31 cellular contexts compared by ENCODE assay signal in genomic region chr5:180521101-180521500, GRCh38. TPM values are rescaled to one million over a fixed set of nuclear protein-coding genes. Genes with fewer than 3 reads are reported as not detected.
DNase-seq lines count a peak whose midpoint lies in the region; ATAC-seq and TF ChIP-seq lines count a peak whose summit lies in the region.
"Had no signal": no experiment of that assay in that cellular context is flagged by ENCODE, and none has a peak within 500 bp of the region (broad histone marks: within the 10 kb centered on the region; RNA-seq: fewer than 3 reads in every experiment).

No MANE protein-coding gene starts in this region.

- H3K79me2 ChIP-seq in H9 (ENCODE audit: insufficient read depth, low read length) (peaks cover 56% of the 10 kb centered on the region; the same call in 1 of the 2 replicates), PC-3 (ENCODE audit: low read length) (peaks cover 98% of the 10 kb centered on the region)

- H3K4me2 ChIP-seq in H9 (ENCODE audit: insufficient read depth, insufficient read length, low read length) (no peak overlapping the region), PC-3 (ENCODE audit: low read length) (no peak overlapping the region)

- H3K18ac ChIP-seq in H9 (ENCODE audit: insufficient read length, low read depth, low read length), result no peak overlapping the region

- H3K9me2 ChIP-seq in PC-3 (replicated peaks; ENCODE audit: low read length), result no peaks in the 10 kb centered on the region

- H3K4ac ChIP-seq in H9 (ENCODE audit: low read depth, low read length), result no peak overlapping the region

- H2AK5ac ChIP-seq in H9 (ENCODE audit: insufficient read length, low read length), result no peak overlapping the region

- WGBS in H9 (ENCODE audit: extremely low coverage, insufficient read length, low lambda C conversion rate), result no CpG with 5 or more reads among the region's 3 CpGs

- no TSS peak for BruUV-seq in PC-3 (replicated peaks; lab: Mats Ljungman, UMichigan)

- no peak overlapping the region for H3K56ac ChIP-seq in H9 (ENCODE audit: insufficient read length, low read depth, low read length)

- no peaks in the 10 kb centered on the region for H3K9me3 Mint-ChIP-seq in H9
- H3K9me3 Mint-ChIP-seq in glutamatergic neuron (ENCODE audit: unreplicated experiment), result no peaks in the 10 kb centered on the region
- H3K9me3 Mint-ChIP-seq: activated T-helper 2 cell treated with anti-CD3 and anti-CD28 coated beads, Interferon-gamma antibody, Interleukin-2, Interleukin-4, amounts not matched to agents 10 μg/mL and 5 μg/mL and 100 μg/mL, durations not matched to agents 14 hours and 24 hours and 36 hours; natural killer cell treated with Interleukin-12 subunit alpha and Interleukin-12 subunit beta and Interleukin-15 and Interleukin-18, amount 100 ng/mL, for 72 hours; stimulated activated effector memory CD8-positive, alpha-beta T cell treated with anti-CD3 and anti-CD28 coated beads, Interleukin-12 subunit alpha, Interleukin-12 subunit beta, amount 100 ng/mL, for 72 hours had no signal

- POLR2A ChIA-PET in PC-3 (lab: Charles Lee; ENCODE audit: unreplicated experiment), result no interaction called here

- ATAC-seq in PC-3, result peak; percentile 71
- peak; percentile 52 for ATAC-seq in esophagus mucosa
- ATAC-seq: left colon; natural killer cell treated with Interleukin-12 subunit alpha and Interleukin-12 subunit beta and Interleukin-15 and Interleukin-18, amount 100 ng/mL, for 72 hours; stimulated activated effector memory CD8-positive, alpha-beta T cell treated with anti-CD3 and anti-CD28 coated beads, Interleukin-12 subunit alpha, Interleukin-12 subunit beta, amount 100 ng/mL, for 72 hours had no signal

- no peak overlapping the region for H3K4me3 ChIP-seq in PC-3 (ENCODE audit: low read length)
- no peak overlapping the region for H3K4me3 ChIP-seq in colonic mucosa
- H3K4me3 ChIP-seq: SJCRH30, transverse colon had no signal

- peaks cover 5% of the 10 kb centered on the region for H3K79me1 ChIP-seq in H9 (ENCODE audit: insufficient read depth, low read depth, low read length, poor library complexity, severe bottlenecking)

- H4K5ac ChIP-seq in H9 (ENCODE audit: insufficient read length, low read depth, low read length), result no peak overlapping the region

- H4K91ac ChIP-seq in H9 (ENCODE audit: insufficient read length, low read depth, low read length), result no peak overlapping the region

- H3K36me3 ChIP-seq in PC-3 (ENCODE audit: low read depth, low read length) (no peaks in the 10 kb centered on the region), colonic mucosa (no peaks in the 10 kb centered on the region)
- H3K36me3 ChIP-seq: brain microvascular endothelial cell, transverse colon had no signal

- H3T11ph ChIP-seq in H9 (ENCODE audit: low read length), result no peak overlapping the region

- H2AFZ ChIP-seq in H9 (ENCODE audit: low read length) (no peak overlapping the region), PC-3 (ENCODE audit: low read length) (no peak overlapping the region)

- H3K14ac ChIP-seq in H9 (ENCODE audit: insufficient read depth, low read length), result no peak overlapping the region

- H3K27ac ChIP-seq in H9 (ENCODE audit: insufficient read length, low read depth, low read length) (no peak overlapping the region), PC-3 (ENCODE audit: low read length) (no peak overlapping the region), colonic mucosa (no peak overlapping the region)
- H3K27ac ChIP-seq: brain microvascular endothelial cell, SJCRH30, transverse colon, VCaP had no signal

- no peaks in the 10 kb centered on the region for H3K27me3 ChIP-seq in H9 (ENCODE audit: insufficient read depth, low read length)
- no peaks in the 10 kb centered on the region for H3K27me3 ChIP-seq in PC-3 (ENCODE audit: low read length)
- H3K27me3 ChIP-seq in colonic mucosa, result no peaks in the 10 kb centered on the region
- H3K27me3 ChIP-seq: brain microvascular endothelial cell, SJCRH30, transverse colon had no signal

- no peak overlapping the region for H2BK15ac ChIP-seq in H9 (ENCODE audit: low read depth, low read length)

- DNase-seq in H9 (no peak), PC-3 (peak; percentile 14), putamen (ENCODE audit: low spot score) (peak; percentile 9), colonic mucosa (no peak), glutamatergic neuron (no peak), NCI-H526 treated with DMSO at 0.1 percent for 48 hours (lab: John Stamatoyannopoulos, UW) (no peak)
- DNase-seq: activated CD4-positive, alpha-beta T cell treated with anti-CD3 and anti-CD28 coated beads for 48 hours; activated CD8-positive, alpha-beta memory T cell treated with anti-CD3 and anti-CD28 coated beads for 24 hours; activated naive CD4-positive, alpha-beta T cell treated with anti-CD3 and anti-CD28 coated beads, Interleukin-2, amount 50 U/mL, for 16 hours; activated T-cell treated with anti-CD3 and anti-CD28 coated beads for 4 hours; amniotic stem cell; brain microvascular endothelial cell; C1 segment of cervical spinal cord; erythroblast; foreskin fibroblast; GOT3; Karpas-422; left colon; NCI-H1436 treated with DMSO at 0.1 percent for 48 hours; NCI-H2107; NCI-H446; NCI-H82; SJCRH30; SW 1271; T-helper 9 cell; transverse colon had no signal

- H3K9ac ChIP-seq in H9 (ENCODE audit: extremely low read depth, insufficient read length, low read length), result no peak overlapping the region
- H3K9ac ChIP-seq in PC-3 (ENCODE audit: low read length), result no peak overlapping the region
- no peak overlapping the region for H3K9ac ChIP-seq in colonic mucosa (ENCODE audit: low read depth in 2 of 2, low read length in 2 of 2)

- no peaks in the 10 kb centered on the region for H3K23me2 ChIP-seq in H9 (ENCODE audit: insufficient read length, low read depth, low read length, poor library complexity, severe bottlenecking)

- no peak overlapping the region for H2BK5ac ChIP-seq in H9 (ENCODE audit: insufficient read length, low read length)

- H3K9me3 ChIP-seq in H9 (ENCODE audit: control insufficient read depth, low read depth, low read length) (no peaks in the 10 kb centered on the region), PC-3 (ENCODE audit: low read length) (no peaks in the 10 kb centered on the region), colonic mucosa (no peaks in the 10 kb centered on the region)
- H3K9me3 ChIP-seq: transverse colon had no signal

- H3K36me3 Mint-ChIP-seq in H9 (ENCODE audit: insufficient read depth in 1 of 3, low read depth in 3 of 3) (peaks cover 0 to under 1% (median 0%) of the 10 kb centered on the region in 3 experiments; a peak in 3 of 7 replicates), glutamatergic neuron (ENCODE audit: unreplicated experiment) (no peaks in the 10 kb centered on the region)
- H3K36me3 Mint-ChIP-seq: natural killer cell treated with Interleukin-12 subunit alpha and Interleukin-12 subunit beta and Interleukin-15 and Interleukin-18, amount 100 ng/mL, for 72 hours had no signal

- peaks cover 2% of the 10 kb centered on the region; the same call in 1 of the 2 replicates for H3K4me1 ChIP-seq in H9 (ENCODE audit: insufficient read depth, low read length)
- peaks cover 6% of the 10 kb centered on the region for H3K4me1 ChIP-seq in PC-3 (ENCODE audit: insufficient read depth, low read length)
- no peaks in the 10 kb centered on the region for H3K4me1 ChIP-seq in colonic mucosa

- no peaks in the 10 kb centered on the region for H3K27me3 Mint-ChIP-seq in H9 (ENCODE audit: low read depth)
- peaks cover 5% of the 10 kb centered on the region for H3K27me3 Mint-ChIP-seq in glutamatergic neuron (ENCODE audit: unreplicated experiment)
- H3K27me3 Mint-ChIP-seq: natural killer cell treated with Interleukin-12 subunit alpha and Interleukin-12 subunit beta and Interleukin-15 and Interleukin-18, amount 100 ng/mL, for 72 hours had no signal

- H4K8ac ChIP-seq in H9 (replicated peaks; ENCODE audit: insufficient read length, low read depth, low read length), result no peak overlapping the region

- H3F3A ChIP-seq in PC-3 (ENCODE audit: low read length, unreplicated experiment), result no peaks in the 10 kb centered on the region

- CTCF ChIA-PET in PC-3 (lab: Charles Lee), result no interaction called here

- H4K20me1 ChIP-seq in H9 (ENCODE audit: control insufficient read depth, insufficient read depth, insufficient read length) (no peaks in the 10 kb centered on the region), PC-3 (ENCODE audit: low read length) (peaks cover 5% of the 10 kb centered on the region; the same call in 1 of the 2 replicates)

- no peak overlapping the region for H2BK20ac ChIP-seq in H9 (ENCODE audit: low read depth, low read length, poor library complexity, severe bottlenecking)

- intact Hi-C loops in PC-3 (cut with micrococcal nuclease) (no loop called here), colonic mucosa (cut with DNase I) (no loop called here)

- H3K4me1 Mint-ChIP-seq in H9 (peaks cover 59 to 66% of the 10 kb centered on the region in 2 experiments), glutamatergic neuron (ENCODE audit: low read depth, unreplicated experiment) (peaks cover 28% of the 10 kb centered on the region)

- TF ChIP-seq CTCF in H9 (conservative IDR thresholded peaks at IDR 0.05) (no peak), PC-3 (conservative IDR thresholded peaks at IDR 0.05; ENCODE audit: low read depth, low read length) (no peak), colonic mucosa (IDR thresholded peaks at IDR 0.05) (no peak), glutamatergic neuron (IDR thresholded peaks at IDR 0.05; ENCODE audit: partially characterized antibody, unreplicated experiment) (no peak)

- H3K23ac ChIP-seq in H9 (ENCODE audit: insufficient read length, low read depth, low read length), result no peak overlapping the region

- no peak overlapping the region for H2BK12ac ChIP-seq in H9 (ENCODE audit: insufficient read length, low read depth, low read length)

- H3K27ac Mint-ChIP-seq in H9, result peak overlapping the region in 2 of 3 experiments; percentile 45 to 58; a peak in 3 of 7 replicates
- no peak overlapping the region for H3K27ac Mint-ChIP-seq in glutamatergic neuron (ENCODE audit: unreplicated experiment)
- H3K27ac Mint-ChIP-seq: activated T-helper 2 cell treated with anti-CD3 and anti-CD28 coated beads, Interferon-gamma antibody, Interleukin-2, Interleukin-4, amounts not matched to agents 10 μg/mL and 5 μg/mL and 100 μg/mL, durations not matched to agents 14 hours and 24 hours and 36 hours; natural killer cell treated with Interleukin-12 subunit alpha and Interleukin-12 subunit beta and Interleukin-15 and Interleukin-18, amount 100 ng/mL, for 72 hours; stimulated activated effector memory CD8-positive, alpha-beta T cell treated with anti-CD3 and anti-CD28 coated beads, Interleukin-12 subunit alpha, Interleukin-12 subunit beta, amount 100 ng/mL, for 72 hours had no signal

- no peak overlapping the region for H2BK120ac ChIP-seq in H9 (ENCODE audit: low read depth, low read length, poor library complexity, severe bottlenecking)

- H3K4me3 Mint-ChIP-seq in H9, result no peak overlapping the region; a peak in 2 of 5 replicates
- no peak overlapping the region for H3K4me3 Mint-ChIP-seq in glutamatergic neuron (ENCODE audit: unreplicated experiment)
- H3K4me3 Mint-ChIP-seq: natural killer cell treated with Interleukin-12 subunit alpha and Interleukin-12 subunit beta and Interleukin-15 and Interleukin-18, amount 100 ng/mL, for 72 hours; stimulated activated effector memory CD8-positive, alpha-beta T cell treated with anti-CD3 and anti-CD28 coated beads, Interleukin-12 subunit alpha, Interleukin-12 subunit beta, amount 100 ng/mL, for 72 hours had no signal

RNA-seq across cellular contexts. Expression of gene CNOT6, which starts 26.9 kb away (rescaled TPM):
- total RNA-seq in H9 (2021) (41.7 and 45.0 TPM in 2 replicates), PC-3 (2014; rRNA removed) (10.6 and 12.6 TPM in 2 replicates), esophagus mucosa (22.1 TPM), colonic mucosa (10 to 100 TPM; 35.5 to 38.2 TPM), glutamatergic neuron (ENCODE audit: unreplicated experiment) (62.0 TPM)

Comparison
In these comparisons a context has a peak if more than half of its experiments do, and no peak if none do; other contexts are left out.
1. DNase-seq: peak in PC-3 (single experiment) and putamen (single experiment); none in H9 (single experiment), colonic mucosa (single experiment), glutamatergic neuron (single experiment) and NCI-H526 treated with DMSO at 0.1 percent for 48 hours (single experiment).